In genomic region chr17:2158011-2158410, GRCh38 we compare ENCODE assay signal across 1 cellular context.
TF ChIP-seq lines count a peak whose summit lies in the region.

No MANE protein-coding gene starts in this region.

TF ChIP-seq in HepG2, 621 proteins besides CTCF, POLR2A, EP300 and RAD21 (continued from another document and continues in another):
- no peak for TF ChIP-seq JUNB (CRISPR knock-in tag; IDR thresholded peaks at IDR 0.05; ENCODE audit: borderline replicate concordance)
- TF ChIP-seq SMARCC2 (IDR thresholded peaks at IDR 0.05), result no peak
- TF ChIP-seq MLLT10 (CRISPR knock-in tag; IDR thresholded peaks at IDR 0.05), result no peak
- no peak for TF ChIP-seq CC2D1A (CRISPR knock-in tag; IDR thresholded peaks at IDR 0.05)
- TF ChIP-seq NFYB (CRISPR knock-in tag; IDR thresholded peaks at IDR 0.05), result no peak
- 0 out of 2 replicates have a peak, but pooled peaks have one; percentile 45 for TF ChIP-seq ZNF335 (CRISPR knock-in tag; IDR thresholded peaks at IDR 0.05)
- TF ChIP-seq DBP (CRISPR knock-in tag; IDR thresholded peaks at IDR 0.05; ENCODE audit: not compliant biosample characterization), result no peak
- TF ChIP-seq ZNF777 (CRISPR knock-in tag; IDR thresholded peaks at IDR 0.05), result no peak
- TF ChIP-seq ZNF691 (CRISPR knock-in tag; IDR thresholded peaks at IDR 0.05; ENCODE audit: borderline replicate concordance, low read depth), result no peak
- no peak for TF ChIP-seq ZNF24 (IDR thresholded peaks at IDR 0.05)
- no peak for TF ChIP-seq ZNF737 (CRISPR knock-in tag; IDR thresholded peaks at IDR 0.05; ENCODE audit: borderline replicate concordance)
- no peak for TF ChIP-seq ZNF597 (CRISPR knock-in tag; IDR thresholded peaks at IDR 0.05)
- TF ChIP-seq ZNF503 (CRISPR knock-in tag; IDR thresholded peaks at IDR 0.05), result no peak
- no peak for TF ChIP-seq GPN1 (CRISPR knock-in tag; IDR thresholded peaks at IDR 0.05; ENCODE audit: borderline replicate concordance)
- TF ChIP-seq GMEB1 (CRISPR knock-in tag; IDR thresholded peaks at IDR 0.05; ENCODE audit: borderline replicate concordance), result no peak
- TF ChIP-seq ZFAT (CRISPR knock-in tag; conservative IDR thresholded peaks at IDR 0.05), result no peak
- TF ChIP-seq GABPA (IDR thresholded peaks at IDR 0.05; ENCODE audit: low read depth, low read length), result no peak
- TF ChIP-seq GABPA (CRISPR knock-in tag; IDR thresholded peaks at IDR 0.05; ENCODE audit: low read depth), result no peak
- no peak for TF ChIP-seq ZSCAN22 (CRISPR knock-in tag; IDR thresholded peaks at IDR 0.05)
- peak; percentile 64 for TF ChIP-seq SAP130 (CRISPR knock-in tag; IDR thresholded peaks at IDR 0.05; ENCODE audit: low read depth)
- no peak for TF ChIP-seq RNF2 (conservative IDR thresholded peaks at IDR 0.05; ENCODE audit: low read depth)
- TF ChIP-seq HCFC1 (IDR thresholded peaks at IDR 0.05; ENCODE audit: low read depth, low read length), result no peak
- TF ChIP-seq ZFYVE20 (CRISPR knock-in tag; IDR thresholded peaks at IDR 0.05; ENCODE audit: borderline replicate concordance, low read depth), result no peak
- TF ChIP-seq THYN1 (CRISPR knock-in tag; IDR thresholded peaks at IDR 0.05; ENCODE audit: borderline replicate concordance, low read depth), result no peak
- TF ChIP-seq GATAD2A (CRISPR knock-in tag; IDR thresholded peaks at IDR 0.05), result peak; percentile 79
- no peak for TF ChIP-seq ZNF543 (CRISPR knock-in tag; IDR thresholded peaks at IDR 0.05)
- no peak for TF ChIP-seq NFIB (CRISPR knock-in tag; IDR thresholded peaks at IDR 0.05; ENCODE audit: borderline replicate concordance)
- TF ChIP-seq MLX (CRISPR knock-in tag; IDR thresholded peaks at IDR 0.05), result no peak
- peak; percentile 69; the same call in 1 of the 2 replicates for TF ChIP-seq ZKSCAN8 (CRISPR knock-in tag; IDR thresholded peaks at IDR 0.05; ENCODE audit: borderline replicate concordance)
- TF ChIP-seq ZNF17 (CRISPR knock-in tag; IDR thresholded peaks at IDR 0.05), result no peak
- TF ChIP-seq GPBP1L1 (CRISPR knock-in tag; IDR thresholded peaks at IDR 0.05), result no peak
- no peak for TF ChIP-seq HNRNPK (IDR thresholded peaks at IDR 0.05; ENCODE audit: low read depth, low read length, poor library complexity, severe bottlenecking)
- no peak; the same call in 1 of the 2 replicates for TF ChIP-seq ZBTB7B (CRISPR knock-in tag; IDR thresholded peaks at IDR 0.05)
- no peak for TF ChIP-seq HOXA7 (CRISPR knock-in tag; IDR thresholded peaks at IDR 0.05)
- TF ChIP-seq EED (CRISPR knock-in tag; IDR thresholded peaks at IDR 0.05), result no peak
- no peak for TF ChIP-seq TBP (CRISPR knock-in tag; IDR thresholded peaks at IDR 0.05)
- TF ChIP-seq ASH2L (IDR thresholded peaks at IDR 0.05; ENCODE audit: insufficient read length, low read depth, low read length), result no peak
- no peak for TF ChIP-seq TIGD3 (CRISPR knock-in tag; IDR thresholded peaks at IDR 0.05; ENCODE audit: borderline replicate concordance)
- no peak for TF ChIP-seq ATF6 (CRISPR knock-in tag; conservative IDR thresholded peaks at IDR 0.05)
- no peak for TF ChIP-seq STAG1 (CRISPR knock-in tag; IDR thresholded peaks at IDR 0.05)
- peak; percentile 72; the same call in 1 of the 2 replicates for TF ChIP-seq ZNF281 (CRISPR knock-in tag; IDR thresholded peaks at IDR 0.05; ENCODE audit: borderline replicate concordance)
- no peak for TF ChIP-seq SRSF1 (optimal IDR thresholded peaks at IDR 0.05; ENCODE audit: low read depth, low read length)
- no peak for TF ChIP-seq ZNF263 (CRISPR knock-in tag; IDR thresholded peaks at IDR 0.05)
- TF ChIP-seq ZNF879 (CRISPR knock-in tag; IDR thresholded peaks at IDR 0.05), result no peak
- no peak for TF ChIP-seq RARG (CRISPR knock-in tag; IDR thresholded peaks at IDR 0.05; ENCODE audit: low read depth)
- TF ChIP-seq ZNF251 (CRISPR knock-in tag; IDR thresholded peaks at IDR 0.05), result no peak
- no peak for TF ChIP-seq RBFOX2 (IDR thresholded peaks at IDR 0.05; ENCODE audit: low read depth, low read length)
- TF ChIP-seq HMGXB4 (CRISPR knock-in tag; IDR thresholded peaks at IDR 0.05; ENCODE audit: borderline replicate concordance in 1 of 2, low read depth in 1 of 2), result no peak
- TF ChIP-seq CENPX (CRISPR knock-in tag; IDR thresholded peaks at IDR 0.05), result no peak
